11 cellular contexts compared by ENCODE assay signal in genomic region chr17:66420961-66421371, GRCh38.
DNase-seq lines count a peak whose midpoint lies in the region; ATAC-seq and TF ChIP-seq lines count a peak whose summit lies in the region.
"Had no signal": no experiment of that assay in that cellular context is flagged by ENCODE, and none has a peak within 500 bp of the region (broad histone marks: within the 10 kb centered on the region; RNA-seq: fewer than 3 reads in every experiment).

No MANE protein-coding gene starts in this region.

- H3K27me3 ChIP-seq in OCI-LY1 (ENCODE audit: insufficient read depth, low read length) (no peaks in the 10 kb centered on the region), fibroblast of lung (ENCODE audit: control insufficient read depth, insufficient read depth, low read length) (no peaks in the 10 kb centered on the region), smooth muscle cell (ENCODE audit: low read depth) (no peaks in the 10 kb centered on the region), GM23338 (ENCODE audit: insufficient read depth) (no peaks in the 10 kb centered on the region)
- H3K27me3 ChIP-seq: cardiac muscle cell, neural progenitor cell had no signal

- H3K4me2 ChIP-seq in OCI-LY1 (ENCODE audit: low read length) (no peak overlapping the region), fibroblast of lung (ENCODE audit: extremely low read depth, insufficient read depth, low read length) (no peak overlapping the region), smooth muscle cell (no peak overlapping the region), GM23338 (no peak overlapping the region)
- H3K4me2 ChIP-seq: neural progenitor cell had no signal

- TF ChIP-seq CTCF in OCI-LY1 (IDR thresholded peaks at IDR 0.05; ENCODE audit: low read length), result no peak
- TF ChIP-seq CTCF in fibroblast of lung (conservative IDR thresholded peaks at IDR 0.05 in 1 of 2, IDR thresholded peaks at IDR 0.05 in 1 of 2; ENCODE audit: low read depth in 1 of 2, low read length in 2 of 2), result no peak
- no peak for TF ChIP-seq CTCF in smooth muscle cell (IDR thresholded peaks at IDR 0.05; ENCODE audit: borderline replicate concordance, insufficient read depth, poor library complexity, severe bottlenecking)
- TF ChIP-seq CTCF in GM23338 (conservative IDR thresholded peaks at IDR 0.05; ENCODE audit: low read depth in 2 of 2), result no peak

- H3K79me2 ChIP-seq in OCI-LY1 (ENCODE audit: insufficient read depth, low read length), result no peaks in the 10 kb centered on the region; the same call in 1 of the 2 replicates
- peaks cover 57% of the 10 kb centered on the region for H3K79me2 ChIP-seq in fibroblast of lung (ENCODE audit: control insufficient read depth, insufficient read depth, low read length)
- H3K79me2 ChIP-seq in smooth muscle cell (ENCODE audit: low read depth), result peaks cover 3% of the 10 kb centered on the region
- H3K79me2 ChIP-seq in GM23338 (replicated peaks; ENCODE audit: insufficient read depth), result peaks cover 4% of the 10 kb centered on the region

- H3K27ac Mint-ChIP-seq in activated T-cell treated with anti-CD3 and anti-CD28 coated beads, Interleukin-2, amount 50 U/mL, for 24 hours, result peak overlapping the region; percentile 71
- no peak overlapping the region for H3K27ac Mint-ChIP-seq in GM23338
- H3K27ac Mint-ChIP-seq: neural progenitor cell had no signal

- H4K20me1 ChIP-seq in OCI-LY1 (ENCODE audit: insufficient read depth, low read length) (no peaks in the 10 kb centered on the region), fibroblast of lung (ENCODE audit: control insufficient read depth, extremely low read depth, insufficient read depth, low read length) (no peaks in the 10 kb centered on the region), smooth muscle cell (ENCODE audit: low read depth) (no peaks in the 10 kb centered on the region), GM23338 (replicated peaks; ENCODE audit: insufficient read depth) (no peaks in the 10 kb centered on the region)

- H3K9ac ChIP-seq in OCI-LY1 (ENCODE audit: low read length), result no peak overlapping the region
- no peak overlapping the region for H3K9ac ChIP-seq in fibroblast of lung (ENCODE audit: insufficient read depth, low read length)
- H3K9ac ChIP-seq in smooth muscle cell (ENCODE audit: low read depth), result peak overlapping the region; percentile 55
- H3K9ac ChIP-seq: neural progenitor cell had no signal

- H3K4me3 ChIP-seq in OCI-LY1 (ENCODE audit: low read depth, low read length, poor library complexity, severe bottlenecking), result no peak overlapping the region
- no peak overlapping the region for H3K4me3 ChIP-seq in fibroblast of lung (replicated peaks in 1 of 4; ENCODE audit: control extremely low read depth in 1 of 4, insufficient read depth in 1 of 4, low read depth in 3 of 4, low read length in 4 of 4)
- no peak overlapping the region for H3K4me3 ChIP-seq in smooth muscle cell
- H3K4me3 ChIP-seq in GM23338, result no peak overlapping the region
- H3K4me3 ChIP-seq: cardiac muscle cell, neural progenitor cell had no signal

- H3K4me1 Mint-ChIP-seq in activated T-cell treated with anti-CD3 and anti-CD28 coated beads, Interleukin-2, amount 50 U/mL, for 24 hours (ENCODE audit: low read depth), result peaks cover 67% of the 10 kb centered on the region
- peaks cover 30% of the 10 kb centered on the region for H3K4me1 Mint-ChIP-seq in GM23338

- peak overlapping the region; percentile 34 for H3K27ac ChIP-seq in OCI-LY1 (ENCODE audit: low read depth, low read length, poor library complexity, severe bottlenecking)
- peak overlapping the region; percentile 55 for H3K27ac ChIP-seq in fibroblast of lung (ENCODE audit: insufficient read depth, low read length)
- H3K27ac ChIP-seq in smooth muscle cell (ENCODE audit: low read depth), result peak overlapping the region; percentile 84
- H3K27ac ChIP-seq in GM23338 (ENCODE audit: low read depth), result no peak overlapping the region
- H3K27ac ChIP-seq: cardiac muscle cell, neural progenitor cell had no signal

- DNase-seq in activated T-cell treated with anti-CD3 and anti-CD28 coated beads, Interleukin-2, amount 50 U/mL, for 24 hours, result no peak
- DNase-seq in activated T-cell treated with anti-CD3 and anti-CD28 coated beads, Interleukin-2, amount 50 U/mL, for 48 hours, result no peak
- peak; percentile 78 to 89 for DNase-seq in fibroblast of lung (ENCODE audit: low read depth in 2 of 2)
- no peak for DNase-seq in smooth muscle cell (lab: John Stamatoyannopoulos, UW; ENCODE audit: unreplicated experiment)
- DNase-seq in GM23338 (ENCODE audit: low spot score), result no peak
- DNase-seq: NCI-H524 had no signal

- 67% methylated on average over 3 of the region's 3 CpGs for WGBS in smooth muscle cell (ENCODE audit: low lambda C conversion rate)

- H3K27me3 Mint-ChIP-seq in activated T-cell treated with anti-CD3 and anti-CD28 coated beads, Interleukin-2, amount 50 U/mL, for 24 hours, result no peaks in the 10 kb centered on the region
- peaks cover 4% of the 10 kb centered on the region for H3K27me3 Mint-ChIP-seq in GM23338 (ENCODE audit: insufficient read depth, low read depth, poor library complexity)

- H2AFZ ChIP-seq in OCI-LY1 (ENCODE audit: low read length) (no peak overlapping the region), fibroblast of lung (ENCODE audit: low read length) (no peak overlapping the region), smooth muscle cell (ENCODE audit: low read depth) (no peak overlapping the region), GM23338 (no peak overlapping the region)
- H2AFZ ChIP-seq: neural progenitor cell had no signal

- ATAC-seq in HG03135 (IDR thresholded peaks at IDR 0.05; ENCODE audit: unreplicated experiment), result no peak
- ATAC-seq in HG02981 (IDR thresholded peaks at IDR 0.05; ENCODE audit: unreplicated experiment), result no peak
- no peak for ATAC-seq in GM23338

- H3K9me3 Mint-ChIP-seq in activated T-cell treated with anti-CD3 and anti-CD28 coated beads, Interleukin-2, amount 50 U/mL, for 24 hours, result no peaks in the 10 kb centered on the region
- no peaks in the 10 kb centered on the region for H3K9me3 Mint-ChIP-seq in GM23338

- H3K4me1 ChIP-seq in OCI-LY1 (ENCODE audit: insufficient read depth, low read length, severe bottlenecking) (peaks cover 46% of the 10 kb centered on the region), fibroblast of lung (ENCODE audit: control insufficient read depth, extremely low read depth, insufficient read depth, low read length) (no peaks in the 10 kb centered on the region), smooth muscle cell (ENCODE audit: low read depth) (peaks cover 4% of the 10 kb centered on the region), GM23338 (ENCODE audit: insufficient read depth) (0 out of 2 replicates have a peak, but pooled peaks cover 3% of the 10 kb centered on the region)

- H3F3A ChIP-seq in OCI-LY1 (ENCODE audit: insufficient read depth, low read length) (no peaks in the 10 kb centered on the region), smooth muscle cell (ENCODE audit: low read depth) (no peaks in the 10 kb centered on the region), GM23338 (replicated peaks; ENCODE audit: low read depth) (no peaks in the 10 kb centered on the region)

- H3K4me3 Mint-ChIP-seq in activated T-cell treated with anti-CD3 and anti-CD28 coated beads, Interleukin-2, amount 50 U/mL, for 24 hours, result no peak overlapping the region
- H3K4me3 Mint-ChIP-seq in GM23338, result no peak overlapping the region
- H3K4me3 Mint-ChIP-seq: neural progenitor cell had no signal

- H3K9me3 ChIP-seq in OCI-LY1 (ENCODE audit: low read length) (no peaks in the 10 kb centered on the region), fibroblast of lung (ENCODE audit: control insufficient read depth, insufficient read depth, low read depth, low read length) (no peaks in the 10 kb centered on the region), smooth muscle cell (replicated peaks; ENCODE audit: low read depth) (no peaks in the 10 kb centered on the region)

- no peaks in the 10 kb centered on the region for H3K36me3 ChIP-seq in OCI-LY1 (ENCODE audit: insufficient read depth, low read length)
- no peaks in the 10 kb centered on the region for H3K36me3 ChIP-seq in fibroblast of lung (ENCODE audit: control insufficient read depth, insufficient read depth, low read length)
- H3K36me3 ChIP-seq in smooth muscle cell (ENCODE audit: low read depth), result no peaks in the 10 kb centered on the region
- H3K36me3 ChIP-seq in GM23338 (ENCODE audit: insufficient read depth), result no peaks in the 10 kb centered on the region
- H3K36me3 ChIP-seq: cardiac muscle cell, neural progenitor cell had no signal

- peaks cover 28% of the 10 kb centered on the region for H3K36me3 Mint-ChIP-seq in activated T-cell treated with anti-CD3 and anti-CD28 coated beads, Interleukin-2, amount 50 U/mL, for 24 hours (ENCODE audit: low read depth)
- H3K36me3 Mint-ChIP-seq in GM23338 (ENCODE audit: low read depth), result no peaks in the 10 kb centered on the region

- H3K9me2 ChIP-seq in OCI-LY1 (ENCODE audit: low read depth, low read length), result no peaks in the 10 kb centered on the region
- H3K9me2 ChIP-seq in GM23338 (ENCODE audit: insufficient read depth), result no peaks in the 10 kb centered on the region

TF ChIP-seq in GM23338, 12 proteins besides CTCF, POLR2A, EP300 and RAD21 (continues in another document):
- TF ChIP-seq CREB1 (CRISPR knock-in tag; IDR thresholded peaks at IDR 0.05; ENCODE audit: low read depth) (no peak), REST (IDR thresholded peaks at IDR 0.05; ENCODE audit: unreplicated experiment) (no peak)

Comparison
In these comparisons a context has a peak if more than half of its experiments do, and no peak if none do; other contexts are left out.
1. DNase-seq: peak in fibroblast of lung (2 of 2); none in activated T-cell treated with anti-CD3 and anti-CD28 coated beads, Interleukin-2, amount 50 U/mL, for 24 hours (single experiment), activated T-cell treated with anti-CD3 and anti-CD28 coated beads, Interleukin-2, amount 50 U/mL, for 48 hours (0 of 2), smooth muscle cell (single experiment) and GM23338 (single experiment).